Comparison of ENCODE assay signal across 8 cellular contexts in the genomic region with DNA sequence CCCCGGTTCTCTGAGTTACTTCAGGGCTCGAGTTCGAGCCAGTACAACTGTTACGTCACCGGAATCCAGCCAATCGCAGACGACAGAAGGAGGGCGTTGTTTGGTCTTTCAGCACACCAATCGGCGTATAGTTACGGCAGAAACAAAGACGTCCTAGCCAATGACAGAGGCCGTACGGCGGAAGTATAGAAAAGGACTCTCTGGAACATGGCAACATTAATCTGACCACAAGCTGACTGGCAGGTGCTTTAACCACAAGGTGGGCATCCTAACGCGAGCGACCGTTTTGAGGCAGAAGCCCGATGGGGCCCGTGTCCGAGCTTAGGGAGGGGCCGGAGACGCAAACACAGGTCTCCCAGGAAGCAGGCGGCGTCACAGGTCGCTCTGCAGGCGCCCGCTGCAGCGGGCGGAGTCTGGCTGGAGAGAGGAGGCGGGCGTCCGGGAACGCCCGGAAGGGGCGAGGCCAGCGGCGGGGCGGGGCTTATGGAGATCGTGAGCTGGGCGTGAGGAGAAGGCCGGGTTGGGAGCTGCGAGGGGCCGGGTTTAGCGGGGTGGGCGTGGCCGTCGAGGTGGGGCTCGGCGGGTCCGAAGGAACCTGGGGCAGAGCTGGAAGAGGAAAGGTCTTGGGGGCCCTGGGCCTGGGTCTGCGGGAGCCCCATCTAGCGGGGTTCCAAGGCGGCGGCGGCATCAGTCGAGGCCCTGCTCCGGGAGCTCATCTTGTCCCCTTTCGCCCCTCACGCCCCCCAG. TPM values are rescaled to one million over a fixed set of nuclear protein-coding genes. Genes with fewer than 3 reads are reported as not detected.
A peak's percentile ranks its signal among the peaks of the same experiment; 100 is the strongest.
DNase-seq lines count a peak whose midpoint lies in the region; ATAC-seq and TF ChIP-seq lines count a peak whose summit lies in the region.

A gene with protein sequence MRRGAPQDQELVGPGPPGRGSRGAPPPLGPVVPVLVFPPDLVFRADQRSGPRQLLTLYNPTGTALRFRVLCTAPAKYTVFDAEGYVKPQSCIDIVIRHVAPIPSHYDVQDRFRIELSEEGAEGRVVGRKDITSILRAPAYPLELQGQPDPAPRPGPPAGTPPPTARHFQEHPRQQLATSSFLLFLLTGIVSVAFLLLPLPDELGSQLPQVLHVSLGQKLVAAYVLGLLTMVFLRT (plus strand): TSS at position 558 of the 747 bp plus-strand sequence. CDS start 252 bp downstream, outside the sequence.

- peaks cover 24% of the 10 kb centered on the region for H3K4me1 Mint-ChIP-seq in activated naive CD8-positive, alpha-beta T cell treated with anti-CD3 and anti-CD28 coated beads, Interleukin-2, amount 50 U/mL, for 24 hours

- no peaks in the 10 kb centered on the region for H3K9me3 ChIP-seq in ovary
- no peaks in the 10 kb centered on the region for H3K9me3 ChIP-seq in tibial artery

- DNase-seq in NCI-H1417 treated with DMSO at 0.1 percent for 48 hours (lab: John Stamatoyannopoulos, UW) (peak; percentile 99), SW480 (ENCODE audit: low spot score) (peak; percentile 100), Right ventricle myocardium inferior (ENCODE audit: missing footprints) (peak; percentile 98), ovary (peak; percentile 99 to 100 (median 99)), tibial artery (peak; percentile 99)
- peak; percentile 99 for DNase-seq in activated naive CD8-positive, alpha-beta T cell treated with anti-CD3 and anti-CD28 coated beads, Interleukin-2, amount 50 U/mL, for 24 hours

- TF ChIP-seq POLR2A in ovary (IDR thresholded peaks at IDR 0.05): peak; percentile 58

- H3K9me3 Mint-ChIP-seq in activated naive CD8-positive, alpha-beta T cell treated with anti-CD3 and anti-CD28 coated beads, Interleukin-2, amount 50 U/mL, for 24 hours: no peaks in the 10 kb centered on the region

- H3K4me1 ChIP-seq in ovary (ENCODE audit: insufficient read depth) (peaks cover 6% of the 10 kb centered on the region), tibial artery (peaks cover 0 to 17% (median 13%) of the 10 kb centered on the region in 4 donors)

- peak; percentile 86 for TF ChIP-seq EP300 in ovary (IDR thresholded peaks at IDR 0.05)

- peak within 1 kb of the TSS; percentile 93 for H3K4me3 Mint-ChIP-seq in activated naive CD8-positive, alpha-beta T cell treated with anti-CD3 and anti-CD28 coated beads, Interleukin-2, amount 50 U/mL, for 24 hours

- H3K4me3 ChIP-seq in ovary: peak within 1 kb of the TSS; percentile 48
- peak within 1 kb of the TSS; percentile 81 to 99 for H3K4me3 ChIP-seq in tibial artery

- TF ChIP-seq CTCF in GM12874 (IDR thresholded peaks at IDR 0.05; ENCODE audit: insufficient read depth, low read depth, low read length) (0 out of 2 replicates have a peak, but pooled peaks have one; percentile 0), ovary (IDR thresholded peaks at IDR 0.05) (no peak), tibial artery (IDR thresholded peaks at IDR 0.05) (peak in 1 of 2 experiments; percentile 31)

- WGBS in ovary, 3 donors: 0 to 1% (median 0%) methylated on average over 60 to 61 of the region's 61 CpGs

- intact Hi-C loops in Right ventricle myocardium inferior (cut with DNase I) (loop anchor here (1.0 to 10.0 kb wide), 4 partner anchors 25 to 243 kb away; partner anchors contain the start of genes FBXO24, GIGYF1, GNB2 and LRCH4), ovary (cut with DNase I) (loop anchor here in 1 of 4 donors (2.0 kb wide), 2 partner anchors 25 to 65 kb away; partner anchors contain the start of genes FBXO24 and LRCH4), tibial artery (cut with DNase I; ENCODE audit: low total_unique reads) (no loop called here)

- no peaks in the 10 kb centered on the region for H3K27me3 ChIP-seq in ovary
- H3K27me3 ChIP-seq in tibial artery: no peaks in the 10 kb centered on the region

- H3K27ac Mint-ChIP-seq in activated naive CD8-positive, alpha-beta T cell treated with anti-CD3 and anti-CD28 coated beads, Interleukin-2, amount 50 U/mL, for 24 hours: peak within 1 kb of the TSS; percentile 96

- H3K27me3 Mint-ChIP-seq in activated naive CD8-positive, alpha-beta T cell treated with anti-CD3 and anti-CD28 coated beads, Interleukin-2, amount 50 U/mL, for 24 hours: peaks cover 3% of the 10 kb centered on the region

- peak; percentile 90 for ATAC-seq in HG02763 (IDR thresholded peaks at IDR 0.05; ENCODE audit: unreplicated experiment)
- peak; percentile 95 for ATAC-seq in activated naive CD8-positive, alpha-beta T cell treated with anti-CD3 and anti-CD28 coated beads, Interleukin-2, amount 50 U/mL, for 24 hours
- ATAC-seq in Right ventricle myocardium inferior: peak; percentile 97

- H3K36me3 Mint-ChIP-seq in activated naive CD8-positive, alpha-beta T cell treated with anti-CD3 and anti-CD28 coated beads, Interleukin-2, amount 50 U/mL, for 24 hours (ENCODE audit: low read depth): no peaks in the 10 kb centered on the region

- no peaks in the 10 kb centered on the region for H3K36me3 ChIP-seq in ovary
- peaks cover 0 to 27% (median 5%) of the 10 kb centered on the region in 3 donors for H3K36me3 ChIP-seq in tibial artery

- H3K27ac ChIP-seq in ovary (peak within 1 kb of the TSS; percentile 25 to 87), tibial artery (peak within 1 kb of the TSS; percentile 85 to 91)

RNA-seq across cellular contexts. Expression of the gene that starts here (rescaled TPM):
- total RNA-seq in Right ventricle myocardium inferior: 9.3 TPM
- 10 to 100 TPM in 6 of 7 donors, 1 to 10 TPM in 1; 9.4 to 27.7 (median 24.7) TPM for total RNA-seq in ovary
- 10 to 100 TPM in 1 of 2 donors, 1 to 10 TPM in 1; 9.2 to 24.4 TPM for polyA plus RNA-seq in ovary

Comparison
In these comparisons a context has a peak if more than half of its experiments do, and no peak if none do; other contexts are left out.
1. Peak in every context shown above with its lines: DNase-seq, ATAC-seq, H3K4me3 ChIP-seq and H3K27ac ChIP-seq.